1 cellular context compared by ENCODE assay signal in the genomic region with DNA sequence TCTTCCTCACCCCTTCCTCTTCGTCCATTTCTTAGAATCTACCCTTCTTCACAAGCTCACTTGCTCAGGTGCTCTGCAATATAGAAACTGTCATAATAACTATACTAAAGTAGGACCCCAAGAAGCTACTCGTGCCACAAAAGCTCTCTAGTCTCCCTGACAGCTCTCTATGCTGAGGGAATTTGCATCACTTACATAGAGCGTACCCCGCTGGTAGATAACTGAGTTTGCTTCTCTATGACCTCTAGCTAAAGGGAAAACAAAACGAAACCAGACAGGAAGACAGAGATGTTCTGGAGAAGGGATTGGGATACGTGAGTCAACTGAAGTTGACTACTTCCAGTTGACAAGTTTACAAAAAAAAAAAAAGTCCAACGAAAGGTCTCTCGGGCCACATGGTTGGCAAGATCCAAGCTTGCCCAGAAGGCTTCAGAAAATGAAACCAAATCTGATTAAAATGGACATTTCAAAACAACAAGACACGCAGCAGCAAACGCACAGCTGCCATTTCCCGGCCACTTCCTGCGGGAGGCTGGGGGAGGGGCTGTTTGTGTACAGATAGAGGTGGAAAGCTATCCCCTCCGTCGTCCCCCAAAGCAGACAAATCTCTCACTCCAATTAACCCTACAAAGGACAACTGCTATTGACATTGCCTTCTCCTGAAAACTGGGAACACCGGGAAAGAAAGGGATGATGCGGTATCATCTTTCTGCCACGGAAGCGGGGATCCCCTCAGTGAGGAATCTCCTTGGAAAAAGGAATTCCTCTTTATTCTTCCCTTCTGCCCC.
TF ChIP-seq lines count a peak whose summit lies in the region.

No MANE protein-coding gene starts in this region.

TF ChIP-seq in GM23338, 12 proteins besides CTCF, POLR2A, EP300 and RAD21 (continued from another document):
- TF ChIP-seq, protein P1, sequence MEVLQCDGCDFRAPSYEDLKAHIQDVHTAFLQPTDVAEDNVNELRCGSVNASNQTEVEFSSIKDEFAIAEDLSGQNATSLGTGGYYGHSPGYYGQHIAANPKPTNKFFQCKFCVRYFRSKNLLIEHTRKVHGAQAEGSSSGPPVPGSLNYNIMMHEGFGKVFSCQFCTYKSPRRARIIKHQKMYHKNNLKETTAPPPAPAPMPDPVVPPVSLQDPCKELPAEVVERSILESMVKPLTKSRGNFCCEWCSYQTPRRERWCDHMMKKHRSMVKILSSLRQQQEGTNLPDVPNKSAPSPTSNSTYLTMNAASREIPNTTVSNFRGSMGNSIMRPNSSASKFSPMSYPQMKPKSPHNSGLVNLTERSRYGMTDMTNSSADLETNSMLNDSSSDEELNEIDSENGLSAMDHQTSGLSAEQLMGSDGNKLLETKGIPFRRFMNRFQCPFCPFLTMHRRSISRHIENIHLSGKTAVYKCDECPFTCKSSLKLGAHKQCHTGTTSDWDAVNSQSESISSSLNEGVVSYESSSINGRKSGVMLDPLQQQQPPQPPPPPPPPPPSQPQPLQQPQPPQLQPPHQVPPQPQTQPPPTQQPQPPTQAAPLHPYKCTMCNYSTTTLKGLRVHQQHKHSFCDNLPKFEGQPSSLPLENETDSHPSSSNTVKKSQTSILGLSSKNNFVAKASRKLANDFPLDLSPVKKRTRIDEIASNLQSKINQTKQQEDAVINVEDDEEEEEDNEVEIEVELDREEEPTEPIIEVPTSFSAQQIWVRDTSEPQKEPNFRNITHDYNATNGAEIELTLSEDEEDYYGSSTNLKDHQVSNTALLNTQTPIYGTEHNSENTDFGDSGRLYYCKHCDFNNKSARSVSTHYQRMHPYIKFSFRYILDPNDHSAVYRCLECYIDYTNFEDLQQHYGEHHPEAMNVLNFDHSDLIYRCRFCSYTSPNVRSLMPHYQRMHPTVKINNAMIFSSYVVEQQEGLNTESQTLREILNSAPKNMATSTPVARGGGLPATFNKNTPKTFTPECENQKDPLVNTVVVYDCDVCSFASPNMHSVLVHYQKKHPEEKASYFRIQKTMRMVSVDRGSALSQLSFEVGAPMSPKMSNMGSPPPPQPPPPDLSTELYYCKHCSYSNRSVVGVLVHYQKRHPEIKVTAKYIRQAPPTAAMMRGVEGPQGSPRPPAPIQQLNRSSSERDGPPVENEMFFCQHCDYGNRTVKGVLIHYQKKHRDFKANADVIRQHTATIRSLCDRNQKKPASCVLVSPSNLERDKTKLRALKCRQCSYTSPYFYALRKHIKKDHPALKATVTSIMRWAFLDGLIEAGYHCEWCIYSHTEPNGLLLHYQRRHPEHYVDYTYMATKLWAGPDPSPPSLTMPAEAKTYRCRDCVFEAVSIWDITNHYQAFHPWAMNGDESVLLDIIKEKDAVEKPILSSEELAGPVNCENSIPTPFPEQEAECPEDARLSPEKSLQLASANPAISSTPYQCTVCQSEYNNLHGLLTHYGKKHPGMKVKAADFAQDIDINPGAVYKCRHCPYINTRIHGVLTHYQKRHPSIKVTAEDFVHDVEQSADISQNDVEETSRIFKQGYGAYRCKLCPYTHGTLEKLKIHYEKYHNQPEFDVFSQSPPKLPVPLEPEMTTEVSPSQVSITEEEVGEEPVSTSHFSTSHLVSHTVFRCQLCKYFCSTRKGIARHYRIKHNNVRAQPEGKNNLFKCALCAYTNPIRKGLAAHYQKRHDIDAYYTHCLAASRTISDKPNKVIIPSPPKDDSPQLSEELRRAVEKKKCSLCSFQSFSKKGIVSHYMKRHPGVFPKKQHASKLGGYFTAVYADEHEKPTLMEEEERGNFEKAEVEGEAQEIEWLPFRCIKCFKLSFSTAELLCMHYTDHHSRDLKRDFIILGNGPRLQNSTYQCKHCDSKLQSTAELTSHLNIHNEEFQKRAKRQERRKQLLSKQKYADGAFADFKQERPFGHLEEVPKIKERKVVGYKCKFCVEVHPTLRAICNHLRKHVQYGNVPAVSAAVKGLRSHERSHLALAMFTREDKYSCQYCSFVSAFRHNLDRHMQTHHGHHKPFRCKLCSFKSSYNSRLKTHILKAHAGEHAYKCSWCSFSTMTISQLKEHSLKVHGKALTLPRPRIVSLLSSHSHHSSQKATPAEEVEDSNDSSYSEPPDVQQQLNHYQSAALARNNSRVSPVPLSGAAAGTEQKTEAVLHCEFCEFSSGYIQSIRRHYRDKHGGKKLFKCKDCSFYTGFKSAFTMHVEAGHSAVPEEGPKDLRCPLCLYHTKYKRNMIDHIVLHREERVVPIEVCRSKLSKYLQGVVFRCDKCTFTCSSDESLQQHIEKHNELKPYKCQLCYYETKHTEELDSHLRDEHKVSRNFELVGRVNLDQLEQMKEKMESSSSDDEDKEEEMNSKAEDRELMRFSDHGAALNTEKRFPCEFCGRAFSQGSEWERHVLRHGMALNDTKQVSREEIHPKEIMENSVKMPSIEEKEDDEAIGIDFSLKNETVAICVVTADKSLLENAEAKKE (CRISPR knock-in tag; IDR thresholded peaks at IDR 0.05): no peak
- TF ChIP-seq EZH2phosphoT487 (IDR thresholded peaks at IDR 0.05; ENCODE audit: unreplicated experiment) (no peak), NANOG (IDR thresholded peaks at IDR 0.05; ENCODE audit: borderline replicate concordance) (no peak)
